1 cellular context compared by ENCODE assay signal in genomic region chr7:20651960-20652544, GRCh38.
TF ChIP-seq lines count a peak whose summit lies in the region.

No MANE protein-coding gene starts in this region.

TF ChIP-seq in Ishikawa, 13 proteins besides CTCF, POLR2A, EP300 and RAD21 (continued from another document):
- TF ChIP-seq USF1 (IDR thresholded peaks at IDR 0.05) (no peak), NFIC (IDR thresholded peaks at IDR 0.05) (no peak), TEAD4 (IDR thresholded peaks at IDR 0.05) (no peak), TAF1 (IDR thresholded peaks at IDR 0.05; ENCODE audit: low read depth) (no peak)
